In the genomic region with DNA sequence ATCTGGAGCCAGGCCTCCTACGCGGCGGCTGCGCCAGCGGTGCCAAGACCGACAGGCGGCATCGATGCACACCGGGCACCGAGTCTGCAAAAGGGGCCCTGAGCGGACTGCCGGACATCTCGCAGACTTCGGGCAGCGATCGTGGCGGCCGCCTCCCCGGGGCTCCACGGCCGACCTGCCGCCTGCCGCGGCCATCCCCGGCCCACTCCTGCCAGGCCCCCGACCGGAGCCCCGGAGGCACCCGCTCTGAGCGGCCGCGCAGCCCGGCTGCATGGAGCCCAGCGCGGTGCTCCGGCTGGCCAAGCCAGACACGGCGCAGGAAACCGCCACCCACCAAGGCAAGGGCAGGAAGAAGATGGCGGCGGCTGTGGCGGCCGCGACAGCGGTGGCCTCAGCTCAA, we compare ENCODE assay signal across 1 cellular context.
TF ChIP-seq lines count a peak whose summit lies in the region.

No MANE protein-coding gene starts in this region.

TF ChIP-seq in SK-N-SH treated with all-trans-retinoic acid at 6 μM for 48 hours, 23 proteins besides CTCF, POLR2A, EP300 and RAD21 (continued from another document):
- TF ChIP-seq, protein P1, sequence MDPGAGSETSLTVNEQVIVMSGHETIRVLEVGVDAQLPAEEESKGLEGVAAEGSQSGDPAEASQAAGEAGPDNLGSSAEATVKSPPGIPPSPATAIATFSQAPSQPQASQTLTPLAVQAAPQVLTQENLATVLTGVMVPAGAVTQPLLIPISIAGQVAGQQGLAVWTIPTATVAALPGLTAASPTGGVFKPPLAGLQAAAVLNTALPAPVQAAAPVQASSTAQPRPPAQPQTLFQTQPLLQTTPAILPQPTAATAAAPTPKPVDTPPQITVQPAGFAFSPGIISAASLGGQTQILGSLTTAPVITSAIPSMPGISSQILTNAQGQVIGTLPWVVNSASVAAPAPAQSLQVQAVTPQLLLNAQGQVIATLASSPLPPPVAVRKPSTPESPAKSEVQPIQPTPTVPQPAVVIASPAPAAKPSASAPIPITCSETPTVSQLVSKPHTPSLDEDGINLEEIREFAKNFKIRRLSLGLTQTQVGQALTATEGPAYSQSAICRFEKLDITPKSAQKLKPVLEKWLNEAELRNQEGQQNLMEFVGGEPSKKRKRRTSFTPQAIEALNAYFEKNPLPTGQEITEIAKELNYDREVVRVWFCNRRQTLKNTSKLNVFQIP (CRISPR knock-in tag; IDR thresholded peaks at IDR 0.05; ENCODE audit: borderline replicate concordance, low read depth): no peak
- no peak for TF ChIP-seq ZNF8 (CRISPR knock-in tag; IDR thresholded peaks at IDR 0.05)
- TF ChIP-seq, protein P2, sequence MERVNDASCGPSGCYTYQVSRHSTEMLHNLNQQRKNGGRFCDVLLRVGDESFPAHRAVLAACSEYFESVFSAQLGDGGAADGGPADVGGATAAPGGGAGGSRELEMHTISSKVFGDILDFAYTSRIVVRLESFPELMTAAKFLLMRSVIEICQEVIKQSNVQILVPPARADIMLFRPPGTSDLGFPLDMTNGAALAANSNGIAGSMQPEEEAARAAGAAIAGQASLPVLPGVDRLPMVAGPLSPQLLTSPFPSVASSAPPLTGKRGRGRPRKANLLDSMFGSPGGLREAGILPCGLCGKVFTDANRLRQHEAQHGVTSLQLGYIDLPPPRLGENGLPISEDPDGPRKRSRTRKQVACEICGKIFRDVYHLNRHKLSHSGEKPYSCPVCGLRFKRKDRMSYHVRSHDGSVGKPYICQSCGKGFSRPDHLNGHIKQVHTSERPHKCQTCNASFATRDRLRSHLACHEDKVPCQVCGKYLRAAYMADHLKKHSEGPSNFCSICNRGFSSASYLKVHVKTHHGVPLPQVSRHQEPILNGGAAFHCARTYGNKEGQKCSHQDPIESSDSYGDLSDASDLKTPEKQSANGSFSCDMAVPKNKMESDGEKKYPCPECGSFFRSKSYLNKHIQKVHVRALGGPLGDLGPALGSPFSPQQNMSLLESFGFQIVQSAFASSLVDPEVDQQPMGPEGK (CRISPR knock-in tag; IDR thresholded peaks at IDR 0.05; ENCODE audit: borderline replicate concordance): no peak
- no peak for TF ChIP-seq ZFP30 (CRISPR knock-in tag; IDR thresholded peaks at IDR 0.05)
